In the genomic region with DNA sequence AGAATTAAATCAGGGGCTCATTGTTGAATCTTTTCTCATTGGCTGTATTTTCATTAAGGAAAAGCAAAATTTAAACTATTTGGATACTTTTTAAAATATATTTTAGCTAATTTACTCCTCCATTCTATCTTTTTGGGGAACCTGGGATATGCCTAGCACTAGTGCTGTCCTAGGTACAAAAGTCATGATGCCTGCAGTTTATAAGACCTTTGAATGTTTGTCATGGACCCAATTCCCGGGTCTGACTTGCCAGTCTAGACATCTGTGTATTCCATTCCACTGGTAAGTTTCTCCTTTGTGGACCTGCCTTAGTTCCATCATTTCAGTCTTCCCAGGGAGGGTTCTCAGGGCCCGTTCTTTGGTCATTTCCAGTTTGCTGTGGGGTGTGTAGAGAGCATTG, we compare ENCODE assay signal across 1 cellular context.
TF ChIP-seq lines count a peak whose summit lies in the region.

No MANE protein-coding gene starts in this region.

TF ChIP-seq in HepG2, 621 proteins besides CTCF, POLR2A, EP300 and RAD21:
- TF ChIP-seq, protein P1, sequence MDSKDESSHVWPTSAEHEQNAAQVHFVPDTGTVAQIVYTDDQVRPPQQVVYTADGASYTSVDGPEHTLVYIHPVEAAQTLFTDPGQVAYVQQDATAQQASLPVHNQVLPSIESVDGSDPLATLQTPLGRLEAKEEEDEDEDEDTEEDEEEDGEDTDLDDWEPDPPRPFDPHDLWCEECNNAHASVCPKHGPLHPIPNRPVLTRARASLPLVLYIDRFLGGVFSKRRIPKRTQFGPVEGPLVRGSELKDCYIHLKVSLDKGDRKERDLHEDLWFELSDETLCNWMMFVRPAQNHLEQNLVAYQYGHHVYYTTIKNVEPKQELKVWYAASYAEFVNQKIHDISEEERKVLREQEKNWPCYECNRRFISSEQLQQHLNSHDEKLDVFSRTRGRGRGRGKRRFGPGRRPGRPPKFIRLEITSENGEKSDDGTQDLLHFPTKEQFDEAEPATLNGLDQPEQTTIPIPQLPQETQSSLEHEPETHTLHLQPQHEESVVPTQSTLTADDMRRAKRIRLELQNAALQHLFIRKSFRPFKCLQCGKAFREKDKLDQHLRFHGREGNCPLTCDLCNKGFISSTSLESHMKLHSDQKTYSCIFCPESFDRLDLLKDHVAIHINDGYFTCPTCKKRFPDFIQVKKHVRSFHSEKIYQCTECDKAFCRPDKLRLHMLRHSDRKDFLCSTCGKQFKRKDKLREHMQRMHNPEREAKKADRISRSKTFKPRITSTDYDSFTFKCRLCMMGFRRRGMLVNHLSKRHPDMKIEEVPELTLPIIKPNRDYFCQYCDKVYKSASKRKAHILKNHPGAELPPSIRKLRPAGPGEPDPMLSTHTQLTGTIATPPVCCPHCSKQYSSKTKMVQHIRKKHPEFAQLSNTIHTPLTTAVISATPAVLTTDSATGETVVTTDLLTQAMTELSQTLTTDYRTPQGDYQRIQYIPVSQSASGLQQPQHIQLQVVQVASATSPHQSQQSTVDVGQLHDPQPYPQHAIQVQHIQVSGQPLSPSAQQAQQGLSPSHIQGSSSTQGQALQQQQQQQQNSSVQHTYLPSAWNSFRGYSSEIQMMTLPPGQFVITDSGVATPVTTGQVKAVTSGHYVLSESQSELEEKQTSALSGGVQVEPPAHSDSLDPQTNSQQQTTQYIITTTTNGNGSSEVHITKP (CRISPR knock-in tag; IDR thresholded peaks at IDR 0.05; ENCODE audit: low read depth) = no peak
- TF ChIP-seq ZNF207 (IDR thresholded peaks at IDR 0.05; ENCODE audit: borderline replicate concordance) (no peak), ZNF256 (CRISPR knock-in tag; conservative IDR thresholded peaks at IDR 0.05) (no peak), ZBTB7A (CRISPR knock-in tag; IDR thresholded peaks at IDR 0.05) (no peak), SIN3A (IDR thresholded peaks at IDR 0.05; ENCODE audit: borderline replicate concordance, low read depth, low read length) (no peak), NR2F1 (CRISPR knock-in tag; IDR thresholded peaks at IDR 0.05) (no peak), SMAD9 (CRISPR knock-in tag; IDR thresholded peaks at IDR 0.05) (no peak)
